ENCODE assay signal across 8 cellular contexts in genomic region chr3:50612234-50612972, GRCh38. TPM values are rescaled to one million over a fixed set of nuclear protein-coding genes. Genes with fewer than 3 reads are reported as not detected.
A peak's percentile ranks its signal among the peaks of the same experiment; 100 is the strongest.
DNase-seq lines count a peak whose midpoint lies in the region; ATAC-seq and TF ChIP-seq lines count a peak whose summit lies in the region.

No MANE protein-coding gene starts in this region.

- H3K36me3 Mint-ChIP-seq in naive thymus-derived CD4-positive, alpha-beta T cell, result peaks cover 17 to 71% (median 22%) of the 10 kb centered on the region in 5 donors

- H3K27me3 Mint-ChIP-seq in naive thymus-derived CD4-positive, alpha-beta T cell, result peaks cover 0 to 2% (median 0%) of the 10 kb centered on the region in 5 donors

- DNase-seq in cardiac fibroblast (ENCODE audit: low read depth in 2 of 2), result peak in 1 of 2 donors; percentile 36
- DNase-seq in naive thymus-derived CD4-positive, alpha-beta T cell, result peak in 3 of 9 donors; percentile 35 to 45 (median 36)
- no peak for DNase-seq in posterior vena cava (ENCODE audit: low spot score)
- DNase-seq in occipital lobe (lab: John Stamatoyannopoulos, UW), result no peak

- CTCF ChIA-PET in naive thymus-derived CD4-positive, alpha-beta T cell (lab: Charles Lee), result interaction anchor here (0.7 to 13.9 kb wide), 11 partner anchors 11 to 779 kb away, joined by 3 to 578 read pairs (median 5); partner anchors contain the start of genes C3orf18, HEMK1, RASSF1 and RBM15B

- peak overlapping the region; percentile 47 to 60 for H3K4me3 ChIP-seq in cardiac fibroblast (replicated peaks in 1 of 2; ENCODE audit: low read depth in 2 of 2, low read length in 2 of 2)
- H3K4me3 ChIP-seq in naive thymus-derived CD4-positive, alpha-beta T cell (ENCODE audit: low read length), result peak overlapping the region; percentile 93

- no peak; the same call in 1 of the 2 replicates for TF ChIP-seq EP300 in Ishikawa (IDR thresholded peaks at IDR 0.05; ENCODE audit: borderline replicate concordance)

- no peaks in the 10 kb centered on the region for H3K9me3 ChIP-seq in naive thymus-derived CD4-positive, alpha-beta T cell (ENCODE audit: control insufficient read depth in 2 of 3, low read length in 3 of 3)

- peak overlapping the region; percentile 83 to 98 (median 92) for H3K4me3 Mint-ChIP-seq in naive thymus-derived CD4-positive, alpha-beta T cell

- H3K4me1 Mint-ChIP-seq in naive thymus-derived CD4-positive, alpha-beta T cell, result peaks cover 47 to 73% (median 62%) of the 10 kb centered on the region in 7 donors

- H3K27ac Mint-ChIP-seq in naive thymus-derived CD4-positive, alpha-beta T cell, result peak overlapping the region; percentile 89 to 96 (median 94)

- peak; percentile 13 for ATAC-seq in GM18870 (IDR thresholded peaks at IDR 0.05; ENCODE audit: unreplicated experiment)
- no peak for ATAC-seq in naive thymus-derived CD4-positive, alpha-beta T cell
- no peak for ATAC-seq in HG03442 (IDR thresholded peaks at IDR 0.05; ENCODE audit: unreplicated experiment)
- ATAC-seq in GM21737 (IDR thresholded peaks at IDR 0.05; ENCODE audit: unreplicated experiment), result no peak

- POLR2A ChIA-PET in naive thymus-derived CD4-positive, alpha-beta T cell (lab: Charles Lee), result interaction anchor here (0.6 to 25.1 kb wide), 7 partner anchors 13 to 777 kb away, joined by 3 to 730 read pairs (median 13); partner anchors contain the start of genes C3orf18, HEMK1 and MANF

- intact Hi-C loops in naive thymus-derived CD4-positive, alpha-beta T cell (cut with micrococcal nuclease), result loop anchor here (1.0 to 10.0 kb wide), 8 partner anchors 21 to 1542 kb away; partner anchors contain the start of genes CACNA2D2 (in 1 of the 2), CYB561D2 (in 1 of the 2), DUSP7 (in 1 of the 2) and GNAI2 (in 1 of the 2)
- intact Hi-C loops in posterior vena cava (cut with DNase I), result loop anchor here in 1 of 2 donors (10.0 kb wide), 1 partner anchor 762 kb away; no protein-coding TSS in a partner anchor

- H3K36me3 ChIP-seq in naive thymus-derived CD4-positive, alpha-beta T cell (ENCODE audit: control insufficient read depth in 2 of 3, insufficient read depth in 3 of 3, low read length in 3 of 3), result peaks cover 7 to 36% (median 17%) of the 10 kb centered on the region in 3 experiments

- no peaks in the 10 kb centered on the region for H3K27me3 ChIP-seq in naive thymus-derived CD4-positive, alpha-beta T cell (ENCODE audit: control insufficient read depth in 2 of 2, insufficient read depth in 2 of 2, low read length in 2 of 2)

- TF ChIP-seq RAD21 in Ishikawa (IDR thresholded peaks at IDR 0.05; ENCODE audit: low read depth), result no peak

- peaks cover 48 to 49% of the 10 kb centered on the region in 2 donors for H3K4me1 ChIP-seq in naive thymus-derived CD4-positive, alpha-beta T cell (ENCODE audit: control insufficient read depth in 2 of 2, insufficient read depth in 2 of 2, low read length in 2 of 2)

- peak overlapping the region; percentile 93 for H3K27ac ChIP-seq in naive thymus-derived CD4-positive, alpha-beta T cell (ENCODE audit: low read depth, low read length)

- peaks cover 0 to 2% (median 0%) of the 10 kb centered on the region in 11 donors for H3K9me3 Mint-ChIP-seq in naive thymus-derived CD4-positive, alpha-beta T cell

- TF ChIP-seq CTCF in cardiac fibroblast (IDR thresholded peaks at IDR 0.05; ENCODE audit: low read depth, low read length), result no peak

TF ChIP-seq in Ishikawa, 13 proteins besides CTCF, POLR2A, EP300 and RAD21:
- TF ChIP-seq TAF1 (IDR thresholded peaks at IDR 0.05; ENCODE audit: low read depth) (0 out of 2 replicates have a peak, but pooled peaks have one; percentile 8), EGR1 (IDR thresholded peaks at IDR 0.05) (no peak)

RNA-seq across cellular contexts. Expression of gene CISH, which starts 0.8 kb away (rescaled TPM):
- total RNA-seq in naive thymus-derived CD4-positive, alpha-beta T cell, result 100 to 1,000 TPM in 1 of 5 experiments, 10 to 100 TPM in 4; 10.9 to 486 (median 28.5) TPM
- 100 to 1,000 TPM; 134 to 150 TPM for polyA plus RNA-seq in naive thymus-derived CD4-positive, alpha-beta T cell
- total RNA-seq in posterior vena cava (10 to 100 TPM in 1 of 2 donors, 1 to 10 TPM in 1; 8.6 to 12.5 TPM), occipital lobe (0.16 TPM)

RNA-seq across cellular contexts. Expression of gene MAPKAPK3, which starts 4.5 kb away (rescaled TPM):
- total RNA-seq in naive thymus-derived CD4-positive, alpha-beta T cell, result 100 to 1,000 TPM in 1 of 5 experiments, 10 to 100 TPM in 4; 26.7 to 196 (median 37.7) TPM
- polyA plus RNA-seq in naive thymus-derived CD4-positive, alpha-beta T cell, result 10 to 100 TPM; 53.4 to 54.1 TPM
- total RNA-seq in posterior vena cava (10 to 100 TPM; 21.8 to 32.9 TPM), occipital lobe (5.5 TPM)

RNA-seq across cellular contexts. Expression of gene HEMK1, which starts 43.1 kb away (rescaled TPM):
- 10 to 100 TPM; 32.1 to 71.1 (median 66.1) TPM for total RNA-seq in naive thymus-derived CD4-positive, alpha-beta T cell
- 10 to 100 TPM; 35.2 to 35.3 TPM for polyA plus RNA-seq in naive thymus-derived CD4-positive, alpha-beta T cell
- total RNA-seq in posterior vena cava (10 to 100 TPM; 10.9 to 12.6 TPM), occipital lobe (6.9 TPM)

RNA-seq across cellular contexts. Expression of gene C3orf18, which starts 44.9 kb away (rescaled TPM):
- total RNA-seq in naive thymus-derived CD4-positive, alpha-beta T cell, result 10 to 100 TPM; 11.1 to 67.5 (median 16.4) TPM
- polyA plus RNA-seq in naive thymus-derived CD4-positive, alpha-beta T cell, result 10 to 100 TPM; 12.8 to 17.4 TPM
- 10 to 100 TPM in 1 of 2 donors, 1 to 10 TPM in 1; 9.8 to 11.4 TPM for total RNA-seq in posterior vena cava
- 13.6 TPM for total RNA-seq in occipital lobe
